In genomic region chr10:71319042-71319799, GRCh38 we compare ENCODE assay signal across 1 cellular context.
TF ChIP-seq lines count a peak whose summit lies in the region.

Gene SLC29A3 (plus strand): TSS chr10:71319259. CDS start chr10:71319310, 51 bp downstream.

TF ChIP-seq in HepG2, 621 proteins besides CTCF, POLR2A, EP300 and RAD21 (continued from another document and continues in another):
- TF ChIP-seq, protein P1, sequence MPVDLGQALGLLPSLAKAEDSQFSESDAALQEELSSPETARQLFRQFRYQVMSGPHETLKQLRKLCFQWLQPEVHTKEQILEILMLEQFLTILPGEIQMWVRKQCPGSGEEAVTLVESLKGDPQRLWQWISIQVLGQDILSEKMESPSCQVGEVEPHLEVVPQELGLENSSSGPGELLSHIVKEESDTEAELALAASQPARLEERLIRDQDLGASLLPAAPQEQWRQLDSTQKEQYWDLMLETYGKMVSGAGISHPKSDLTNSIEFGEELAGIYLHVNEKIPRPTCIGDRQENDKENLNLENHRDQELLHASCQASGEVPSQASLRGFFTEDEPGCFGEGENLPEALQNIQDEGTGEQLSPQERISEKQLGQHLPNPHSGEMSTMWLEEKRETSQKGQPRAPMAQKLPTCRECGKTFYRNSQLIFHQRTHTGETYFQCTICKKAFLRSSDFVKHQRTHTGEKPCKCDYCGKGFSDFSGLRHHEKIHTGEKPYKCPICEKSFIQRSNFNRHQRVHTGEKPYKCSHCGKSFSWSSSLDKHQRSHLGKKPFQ (CRISPR knock-in tag; IDR thresholded peaks at IDR 0.05; ENCODE audit: insufficient replicate concordance): no peak
- no peak for TF ChIP-seq NR3C1 (CRISPR knock-in tag; IDR thresholded peaks at IDR 0.05)
- peak; percentile 31; the same call in 1 of the 2 replicates for TF ChIP-seq SMAD1 (CRISPR knock-in tag; IDR thresholded peaks at IDR 0.05; ENCODE audit: borderline replicate concordance, low read depth)
- TF ChIP-seq, protein P2, sequence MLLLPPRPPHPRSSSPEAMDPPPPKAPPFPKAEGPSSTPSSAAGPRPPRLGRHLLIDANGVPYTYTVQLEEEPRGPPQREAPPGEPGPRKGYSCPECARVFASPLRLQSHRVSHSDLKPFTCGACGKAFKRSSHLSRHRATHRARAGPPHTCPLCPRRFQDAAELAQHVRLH (CRISPR knock-in tag; IDR thresholded peaks at IDR 0.05; ENCODE audit: borderline replicate concordance, low read depth): peak; percentile 35; the same call in 1 of the 2 replicates
- TF ChIP-seq ZNF7 (CRISPR knock-in tag; IDR thresholded peaks at IDR 0.05): no peak
- peak; percentile 25; the same call in 1 of the 2 replicates for TF ChIP-seq MAZ (IDR thresholded peaks at IDR 0.05; ENCODE audit: borderline replicate concordance, low read depth, low read length)
- TF ChIP-seq MAZ (CRISPR knock-in tag; IDR thresholded peaks at IDR 0.05; ENCODE audit: low read depth): no peak
- no peak for TF ChIP-seq SCMH1 (CRISPR knock-in tag; IDR thresholded peaks at IDR 0.05; ENCODE audit: borderline replicate concordance)
- TF ChIP-seq, protein P3, sequence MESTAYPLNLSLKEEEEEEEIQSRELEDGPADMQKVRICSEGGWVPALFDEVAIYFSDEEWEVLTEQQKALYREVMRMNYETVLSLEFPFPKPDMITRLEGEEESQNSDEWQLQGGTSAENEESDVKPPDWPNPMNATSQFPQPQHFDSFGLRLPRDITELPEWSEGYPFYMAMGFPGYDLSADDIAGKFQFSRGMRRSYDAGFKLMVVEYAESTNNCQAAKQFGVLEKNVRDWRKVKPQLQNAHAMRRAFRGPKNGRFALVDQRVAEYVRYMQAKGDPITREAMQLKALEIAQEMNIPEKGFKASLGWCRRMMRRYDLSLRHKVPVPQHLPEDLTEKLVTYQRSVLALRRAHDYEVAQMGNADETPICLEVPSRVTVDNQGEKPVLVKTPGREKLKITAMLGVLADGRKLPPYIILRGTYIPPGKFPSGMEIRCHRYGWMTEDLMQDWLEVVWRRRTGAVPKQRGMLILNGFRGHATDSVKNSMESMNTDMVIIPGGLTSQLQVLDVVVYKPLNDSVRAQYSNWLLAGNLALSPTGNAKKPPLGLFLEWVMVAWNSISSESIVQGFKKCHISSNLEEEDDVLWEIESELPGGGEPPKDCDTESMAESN (CRISPR knock-in tag; conservative IDR thresholded peaks at IDR 0.05): peak; percentile 83; the same call in 1 of the 2 replicates
- TF ChIP-seq, protein P4, sequence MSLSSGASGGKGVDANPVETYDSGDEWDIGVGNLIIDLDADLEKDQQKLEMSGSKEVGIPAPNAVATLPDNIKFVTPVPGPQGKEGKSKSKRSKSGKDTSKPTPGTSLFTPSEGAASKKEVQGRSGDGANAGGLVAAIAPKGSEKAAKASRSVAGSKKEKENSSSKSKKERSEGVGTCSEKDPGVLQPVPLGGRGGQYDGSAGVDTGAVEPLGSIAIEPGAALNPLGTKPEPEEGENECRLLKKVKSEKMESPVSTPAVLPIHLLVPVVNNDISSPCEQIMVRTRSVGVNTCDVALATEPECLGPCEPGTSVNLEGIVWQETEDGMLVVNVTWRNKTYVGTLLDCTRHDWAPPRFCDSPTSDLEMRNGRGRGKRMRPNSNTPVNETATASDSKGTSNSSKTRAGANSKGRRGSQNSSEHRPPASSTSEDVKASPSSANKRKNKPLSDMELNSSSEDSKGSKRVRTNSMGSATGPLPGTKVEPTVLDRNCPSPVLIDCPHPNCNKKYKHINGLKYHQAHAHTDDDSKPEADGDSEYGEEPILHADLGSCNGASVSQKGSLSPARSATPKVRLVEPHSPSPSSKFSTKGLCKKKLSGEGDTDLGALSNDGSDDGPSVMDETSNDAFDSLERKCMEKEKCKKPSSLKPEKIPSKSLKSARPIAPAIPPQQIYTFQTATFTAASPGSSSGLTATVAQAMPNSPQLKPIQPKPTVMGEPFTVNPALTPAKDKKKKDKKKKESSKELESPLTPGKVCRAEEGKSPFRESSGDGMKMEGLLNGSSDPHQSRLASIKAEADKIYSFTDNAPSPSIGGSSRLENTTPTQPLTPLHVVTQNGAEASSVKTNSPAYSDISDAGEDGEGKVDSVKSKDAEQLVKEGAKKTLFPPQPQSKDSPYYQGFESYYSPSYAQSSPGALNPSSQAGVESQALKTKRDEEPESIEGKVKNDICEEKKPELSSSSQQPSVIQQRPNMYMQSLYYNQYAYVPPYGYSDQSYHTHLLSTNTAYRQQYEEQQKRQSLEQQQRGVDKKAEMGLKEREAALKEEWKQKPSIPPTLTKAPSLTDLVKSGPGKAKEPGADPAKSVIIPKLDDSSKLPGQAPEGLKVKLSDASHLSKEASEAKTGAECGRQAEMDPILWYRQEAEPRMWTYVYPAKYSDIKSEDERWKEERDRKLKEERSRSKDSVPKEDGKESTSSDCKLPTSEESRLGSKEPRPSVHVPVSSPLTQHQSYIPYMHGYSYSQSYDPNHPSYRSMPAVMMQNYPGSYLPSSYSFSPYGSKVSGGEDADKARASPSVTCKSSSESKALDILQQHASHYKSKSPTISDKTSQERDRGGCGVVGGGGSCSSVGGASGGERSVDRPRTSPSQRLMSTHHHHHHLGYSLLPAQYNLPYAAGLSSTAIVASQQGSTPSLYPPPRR (CRISPR knock-in tag; IDR thresholded peaks at IDR 0.05; ENCODE audit: borderline replicate concordance): peak; percentile 66; the same call in 1 of the 2 replicates
- TF ChIP-seq ETV6 (CRISPR knock-in tag; conservative IDR thresholded peaks at IDR 0.05): no peak
- 0 out of 2 replicates have a peak, but pooled peaks have one; percentile 50 for TF ChIP-seq ZFP41 (CRISPR knock-in tag; IDR thresholded peaks at IDR 0.05; ENCODE audit: borderline replicate concordance)
- TF ChIP-seq ZNF451 (CRISPR knock-in tag; IDR thresholded peaks at IDR 0.05): no peak
- TF ChIP-seq CREB1 (IDR thresholded peaks at IDR 0.05): no peak
- TF ChIP-seq CREB1 (CRISPR knock-in tag; IDR thresholded peaks at IDR 0.05): no peak
- TF ChIP-seq KDM6A (CRISPR knock-in tag; IDR thresholded peaks at IDR 0.05; ENCODE audit: low read depth): no peak
- TF ChIP-seq ZSCAN12 (CRISPR knock-in tag; IDR thresholded peaks at IDR 0.05): no peak
- no peak for TF ChIP-seq BCLAF1 (IDR thresholded peaks at IDR 0.05)
- TF ChIP-seq ASH2L (IDR thresholded peaks at IDR 0.05; ENCODE audit: insufficient read length, low read depth, low read length): peak; percentile 63
- no peak for TF ChIP-seq SOX6 (IDR thresholded peaks at IDR 0.05)
- TF ChIP-seq SOX6 (CRISPR knock-in tag; IDR thresholded peaks at IDR 0.05): peak; percentile 14; the same call in 1 of the 2 replicates
- peak; percentile 18; the same call in 1 of the 2 replicates for TF ChIP-seq PAXIP1 (CRISPR knock-in tag; conservative IDR thresholded peaks at IDR 0.05)
- no peak for TF ChIP-seq ONECUT2 (CRISPR knock-in tag; IDR thresholded peaks at IDR 0.05)
- no peak for TF ChIP-seq ZSCAN9 (CRISPR knock-in tag; IDR thresholded peaks at IDR 0.05; ENCODE audit: borderline replicate concordance)
- peak; percentile 47; the same call in 1 of the 3 replicates for TF ChIP-seq MXI1 (IDR thresholded peaks at IDR 0.05; ENCODE audit: borderline replicate concordance, low read depth, low read length)
- TF ChIP-seq NCOA1 (CRISPR knock-in tag; IDR thresholded peaks at IDR 0.05): no peak
- peak; percentile 49; the same call in 1 of the 2 replicates for TF ChIP-seq ZSCAN31 (CRISPR knock-in tag; IDR thresholded peaks at IDR 0.05; ENCODE audit: low read depth)
- no peak for TF ChIP-seq EHMT2 (IDR thresholded peaks at IDR 0.05; ENCODE audit: borderline replicate concordance, low read depth, low read length)
- TF ChIP-seq HMG20B (CRISPR knock-in tag; conservative IDR thresholded peaks at IDR 0.05): no peak
- no peak for TF ChIP-seq SNAPC4 (CRISPR knock-in tag; IDR thresholded peaks at IDR 0.05)
- peak; percentile 41; the same call in 1 of the 2 replicates for TF ChIP-seq KLF6 (CRISPR knock-in tag; IDR thresholded peaks at IDR 0.05)
- TF ChIP-seq ZNF24 (IDR thresholded peaks at IDR 0.05): 0 out of 2 replicates have a peak, but pooled peaks have one; percentile 14
- TF ChIP-seq, protein P5, sequence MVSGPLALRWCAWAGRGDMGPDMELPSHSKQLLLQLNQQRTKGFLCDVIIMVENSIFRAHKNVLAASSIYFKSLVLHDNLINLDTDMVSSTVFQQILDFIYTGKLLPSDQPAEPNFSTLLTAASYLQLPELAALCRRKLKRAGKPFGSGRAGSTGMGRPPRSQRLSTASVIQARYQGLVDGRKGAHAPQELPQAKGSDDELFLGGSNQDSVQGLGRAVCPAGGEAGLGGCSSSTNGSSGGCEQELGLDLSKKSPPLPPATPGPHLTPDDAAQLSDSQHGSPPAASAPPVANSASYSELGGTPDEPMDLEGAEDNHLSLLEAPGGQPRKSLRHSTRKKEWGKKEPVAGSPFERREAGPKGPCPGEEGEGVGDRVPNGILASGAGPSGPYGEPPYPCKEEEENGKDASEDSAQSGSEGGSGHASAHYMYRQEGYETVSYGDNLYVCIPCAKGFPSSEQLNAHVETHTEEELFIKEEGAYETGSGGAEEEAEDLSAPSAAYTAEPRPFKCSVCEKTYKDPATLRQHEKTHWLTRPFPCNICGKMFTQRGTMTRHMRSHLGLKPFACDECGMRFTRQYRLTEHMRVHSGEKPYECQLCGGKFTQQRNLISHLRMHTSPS (CRISPR knock-in tag; IDR thresholded peaks at IDR 0.05; ENCODE audit: low read depth): peak; percentile 62; the same call in 1 of the 2 replicates
- no peak for TF ChIP-seq KLF15 (CRISPR knock-in tag; IDR thresholded peaks at IDR 0.05; ENCODE audit: borderline replicate concordance)
